In the genomic region with DNA sequence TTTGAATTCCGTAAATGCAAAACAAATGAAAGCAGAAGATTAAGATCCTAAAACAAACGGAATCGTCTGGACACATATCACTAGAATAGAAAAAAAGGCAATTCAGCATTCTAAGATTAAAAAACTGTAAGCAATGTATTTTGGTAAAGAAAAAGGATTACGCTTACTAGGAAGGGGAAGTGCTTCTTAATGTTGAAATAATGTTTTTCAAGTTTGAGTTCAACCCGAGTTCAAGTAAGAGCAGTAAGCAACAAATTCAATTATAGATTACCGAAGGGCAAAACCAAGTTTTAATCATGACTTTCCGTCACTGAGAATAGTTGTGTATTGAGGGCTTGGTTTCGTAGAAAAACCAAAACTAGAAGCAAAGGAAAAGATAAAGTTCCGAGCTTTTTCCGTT, we compare ENCODE assay signal across 8 cellular contexts. TPM values are rescaled to one million over a fixed set of nuclear protein-coding genes. Genes with fewer than 3 reads are reported as not detected.
DNase-seq lines count a peak whose midpoint lies in the region; ATAC-seq and TF ChIP-seq lines count a peak whose summit lies in the region.

No MANE protein-coding gene starts in this region.

- TF ChIP-seq POLR2A in spleen (IDR thresholded peaks at IDR 0.05) = no peak

- H3K9me3 ChIP-seq in spleen = no peaks in the 10 kb centered on the region

- ATAC-seq in HG03457 (IDR thresholded peaks at IDR 0.05; ENCODE audit: unreplicated experiment) = no peak

- intact Hi-C loops in spleen (cut with DNase I; ENCODE audit: low total_unique reads) = no loop called here

- peak; percentile 24 for DNase-seq in NCI-H1092 treated with DMSO at 0.1 percent for 48 hours (lab: John Stamatoyannopoulos, UW)
- DNase-seq in NCI-H1092 (lab: John Stamatoyannopoulos, UW) = no peak
- peak; percentile 43 for DNase-seq in SKM-1 (lab: John Stamatoyannopoulos, UW; ENCODE audit: unreplicated experiment)
- no peak for DNase-seq in foreskin fibroblast
- DNase-seq in spleen = no peak
- DNase-seq in DMS53 treated with DMSO at 0.1 percent for 48 hours (lab: John Stamatoyannopoulos, UW; ENCODE audit: unreplicated experiment) = no peak
- no peak for DNase-seq in GM19238 (ENCODE audit: insufficient read length, low spot score)

- H3K36me3 ChIP-seq in spleen = peaks cover 0 to 12% (median 0%) of the 10 kb centered on the region in 6 donors

- H3K4me3 ChIP-seq in foreskin fibroblast (ENCODE audit: low read depth in 1 of 2, low read length in 2 of 2) (peak overlapping the region; percentile 86 to 95), spleen (peak overlapping the region; percentile 62 to 95 (median 88))

- H3K4me1 ChIP-seq in spleen = peaks cover 3 to 59% (median 30%) of the 10 kb centered on the region in 6 donors

- H3K27me3 ChIP-seq in spleen (replicated peaks in 1 of 7) = no peaks in the 10 kb centered on the region

- H3K27ac ChIP-seq in spleen = peak overlapping the region; percentile 90 to 98 (median 96)

- WGBS in spleen, 5 donors = 1 to 3% (median 1%) methylated on average over 10 of the region's 10 CpGs

- no peak for TF ChIP-seq CTCF in foreskin fibroblast (IDR thresholded peaks at IDR 0.05; ENCODE audit: low read depth, low read length)
- TF ChIP-seq CTCF in spleen (IDR thresholded peaks at IDR 0.05 in 8 of 11, conservative IDR thresholded peaks at IDR 0.05 in 3 of 11) = no peak

RNA-seq across cellular contexts. Expression of a gene that starts 0.6 kb away (rescaled TPM):
- 10 to 100 TPM in 2 of 7 donors, 1 to 10 TPM in 5; 7.3 to 15.7 (median 8.5) TPM for total RNA-seq in spleen
- 1 to 10 TPM; 2.2 to 3.2 (median 2.8) TPM for polyA plus RNA-seq in spleen

RNA-seq across cellular contexts. Expression of a gene that starts 0.9 kb away (rescaled TPM):
- total RNA-seq in spleen = 10 to 100 TPM; 14.2 to 24.4 (median 16.1) TPM
- polyA plus RNA-seq in spleen = 1 to 10 TPM; 4.8 to 5.3 (median 5.2) TPM

Comparison
In these comparisons a context has a peak if more than half of its experiments do, and no peak if none do; other contexts are left out.
1. DNase-seq: peak in NCI-H1092 treated with DMSO at 0.1 percent for 48 hours (single experiment) and SKM-1 (single experiment); none in NCI-H1092 (single experiment), foreskin fibroblast (0 of 2), spleen (single experiment), DMS53 treated with DMSO at 0.1 percent for 48 hours (single experiment) and GM19238 (single experiment).